ENCODE assay signal across 16 cellular contexts in the genomic region with DNA sequence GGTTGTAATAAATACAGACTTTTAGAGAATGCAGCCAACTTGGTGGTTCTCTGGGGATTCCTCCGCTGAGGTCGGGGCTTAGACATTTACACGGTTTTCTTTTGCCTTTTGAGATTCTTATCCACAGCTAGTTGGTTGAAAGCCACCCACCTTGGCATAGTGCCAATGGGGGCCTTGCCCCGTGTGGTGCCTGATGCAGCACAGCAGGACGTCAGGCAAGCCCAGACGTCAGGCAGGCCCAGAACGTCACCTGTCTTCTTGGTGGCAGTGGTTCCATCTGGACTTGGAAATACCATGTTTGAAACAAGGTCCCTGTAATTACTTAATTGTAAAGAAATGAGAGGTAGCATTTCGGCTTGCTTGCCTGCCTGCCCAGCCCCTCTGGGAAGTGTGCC.
DNase-seq lines count a peak whose midpoint lies in the region; ATAC-seq and TF ChIP-seq lines count a peak whose summit lies in the region.
"Had no signal": no experiment of that assay in that cellular context is flagged by ENCODE, and none has a peak within 500 bp of the region (broad histone marks: within the 10 kb centered on the region; RNA-seq: fewer than 3 reads in every experiment).

No MANE protein-coding gene starts in this region.

- CTCF ChIA-PET in CD8-positive, alpha-beta memory T cell (lab: Charles Lee), result interaction anchor here (0.8 kb wide), 1 partner anchor 14 kb away, joined by 3 read pairs; no protein-coding TSS in a partner anchor

- H3K27ac ChIP-seq in CD8-positive, alpha-beta memory T cell (ENCODE audit: low read depth, low read length), result peak overlapping the region; percentile 49
- no peak overlapping the region for H3K27ac ChIP-seq in SU-DHL-6 (ENCODE audit: low read depth, low read length)

- H3K4me3 Mint-ChIP-seq in CD8-positive, alpha-beta memory T cell, result no peak overlapping the region
- H3K4me3 Mint-ChIP-seq in natural killer cell treated with Interleukin-12 subunit alpha and Interleukin-12 subunit beta and Interleukin-15 and Interleukin-18, amount 100 ng/mL, for 72 hours, result no peak overlapping the region
- H3K4me3 Mint-ChIP-seq: HFFc6 had no signal

- peaks cover 0 to 1% (median 0%) of the 10 kb centered on the region in 3 donors for H3K36me3 Mint-ChIP-seq in CD8-positive, alpha-beta memory T cell
- no peaks in the 10 kb centered on the region for H3K36me3 Mint-ChIP-seq in natural killer cell treated with Interleukin-12 subunit alpha and Interleukin-12 subunit beta and Interleukin-15 and Interleukin-18, amount 100 ng/mL, for 72 hours

- H3K9ac ChIP-seq in SU-DHL-6 (ENCODE audit: low read length), result no peak overlapping the region

- no peaks in the 10 kb centered on the region for H3K27me3 Mint-ChIP-seq in CD8-positive, alpha-beta memory T cell
- H3K27me3 Mint-ChIP-seq in natural killer cell treated with Interleukin-12 subunit alpha and Interleukin-12 subunit beta and Interleukin-15 and Interleukin-18, amount 100 ng/mL, for 72 hours, result no peaks in the 10 kb centered on the region

- no peaks in the 10 kb centered on the region for H3K27me3 ChIP-seq in CD8-positive, alpha-beta memory T cell (ENCODE audit: insufficient read depth, low read length, poor library complexity, severe bottlenecking)
- no peaks in the 10 kb centered on the region for H3K27me3 ChIP-seq in SU-DHL-6 (ENCODE audit: low read length)

- peak overlapping the region; percentile 22 for H3K4me2 ChIP-seq in SU-DHL-6 (ENCODE audit: low read depth, low read length, poor library complexity, severe bottlenecking)

- peak overlapping the region in 1 of 8 donors; percentile 61 for H3K27ac Mint-ChIP-seq in CD8-positive, alpha-beta memory T cell
- peak overlapping the region; percentile 51 to 91 for H3K27ac Mint-ChIP-seq in natural killer cell treated with Interleukin-12 subunit alpha and Interleukin-12 subunit beta and Interleukin-15 and Interleukin-18, amount 100 ng/mL, for 72 hours
- H3K27ac Mint-ChIP-seq: HFFc6 had no signal

- POLR2A ChIA-PET in CD8-positive, alpha-beta memory T cell (lab: Charles Lee), result no interaction called here

- H3K36me3 ChIP-seq in CD8-positive, alpha-beta memory T cell (ENCODE audit: insufficient read depth, low read length), result no peaks in the 10 kb centered on the region
- no peaks in the 10 kb centered on the region for H3K36me3 ChIP-seq in SU-DHL-6 (ENCODE audit: low read length)

- no peaks in the 10 kb centered on the region for H3K9me3 Mint-ChIP-seq in CD8-positive, alpha-beta memory T cell
- no peaks in the 10 kb centered on the region for H3K9me3 Mint-ChIP-seq in natural killer cell treated with Interleukin-12 subunit alpha and Interleukin-12 subunit beta and Interleukin-15 and Interleukin-18, amount 100 ng/mL, for 72 hours
- H3K9me3 Mint-ChIP-seq: HFFc6 had no signal

- DNase-seq in CD8-positive, alpha-beta memory T cell, result no peak
- DNase-seq in HUDEP-2 (lab: John Stamatoyannopoulos, UW; ENCODE audit: unreplicated experiment in 76 of 76) (peak in 65 of 76 experiments; percentile 19 to 85 (median 56)), UCSD-AML1 (lab: John Stamatoyannopoulos, UW; ENCODE audit: unreplicated experiment) (no peak), left lobe of liver (ENCODE audit: low spot score) (no peak)
- DNase-seq in natural killer cell treated with Interleukin-12 subunit alpha and Interleukin-12 subunit beta and Interleukin-15 and Interleukin-18, amount 100 ng/mL, for 72 hours (ENCODE audit: low spot score), result no peak
- DNase-seq: activated CD8-positive, alpha-beta memory T cell treated with anti-CD3 and anti-CD28 coated beads for 24 hours; dermis blood vessel endothelial cell; foreskin fibroblast; HFFc6; left colon; stimulated activated CD4-positive, alpha-beta T cell treated with anti-CD3 and anti-CD28 coated beads, Interleukin-1b, Interleukin-23, amount 100 ng/mL, for 48 hours; stimulated activated naive CD4-positive, alpha-beta T cell treated with Interleukin-2 at 50 U/mL for 16 hours; T-helper 2 cell had no signal

- ATAC-seq in natural killer cell treated with Interleukin-12 subunit alpha and Interleukin-12 subunit beta and Interleukin-15 and Interleukin-18, amount 100 ng/mL, for 72 hours, result no peak
- ATAC-seq in HG02970 (IDR thresholded peaks at IDR 0.05; ENCODE audit: low FRiP score, unreplicated experiment), result no peak
- ATAC-seq in HG02884 (IDR thresholded peaks at IDR 0.05; ENCODE audit: unreplicated experiment), result no peak
- ATAC-seq in left lobe of liver, result no peak
- ATAC-seq: left colon had no signal

- no peaks in the 10 kb centered on the region for H3K9me3 ChIP-seq in CD8-positive, alpha-beta memory T cell (ENCODE audit: low read length)
- no peaks in the 10 kb centered on the region for H3K9me3 ChIP-seq in SU-DHL-6 (ENCODE audit: insufficient read depth, low read length)

- no peak overlapping the region for H3K4me3 ChIP-seq in CD8-positive, alpha-beta memory T cell (ENCODE audit: low read length)
- no peak overlapping the region for H3K4me3 ChIP-seq in SU-DHL-6 (ENCODE audit: insufficient read depth, low read length, poor library complexity, severe bottlenecking)

- peaks cover 13% of the 10 kb centered on the region for H3K4me1 ChIP-seq in CD8-positive, alpha-beta memory T cell (ENCODE audit: insufficient read depth, low read length)

- no peaks in the 10 kb centered on the region for H3F3A ChIP-seq in SU-DHL-6 (ENCODE audit: insufficient read depth)

- no peak overlapping the region for H2AFZ ChIP-seq in SU-DHL-6 (ENCODE audit: low read depth, low read length, severe bottlenecking)

- H3K4me1 Mint-ChIP-seq in CD8-positive, alpha-beta memory T cell, result peaks cover 37 to 91% (median 54%) of the 10 kb centered on the region in 3 donors
- H3K4me1 Mint-ChIP-seq in natural killer cell treated with Interleukin-12 subunit alpha and Interleukin-12 subunit beta and Interleukin-15 and Interleukin-18, amount 100 ng/mL, for 72 hours (ENCODE audit: low read depth in 2 of 2), result peaks cover 64 to 70% of the 10 kb centered on the region in 2 donors

- no peaks in the 10 kb centered on the region for H4K20me1 ChIP-seq in SU-DHL-6 (ENCODE audit: low read depth, low read length)

- no peak for TF ChIP-seq CTCF in SU-DHL-6 (IDR thresholded peaks at IDR 0.05; ENCODE audit: insufficient read depth, low read length, poor library complexity, severe bottlenecking)

- no peaks in the 10 kb centered on the region for H3K79me2 ChIP-seq in SU-DHL-6 (ENCODE audit: insufficient read depth, low read length)

- no peaks in the 10 kb centered on the region for H3K9me2 ChIP-seq in SU-DHL-6 (replicated peaks; ENCODE audit: insufficient read depth, low read length)

Comparison
In these comparisons a context has a peak if more than half of its experiments do, and no peak if none do; other contexts are left out.
1. DNase-seq: peak in HUDEP-2 (65 of 76); none in CD8-positive, alpha-beta memory T cell (0 of 5), natural killer cell treated with Interleukin-12 subunit alpha and Interleukin-12 subunit beta and Interleukin-15 and Interleukin-18, amount 100 ng/mL, for 72 hours (single experiment), UCSD-AML1 (single experiment) and left lobe of liver (single experiment).